8 cellular contexts compared by ENCODE assay signal in the genomic region with DNA sequence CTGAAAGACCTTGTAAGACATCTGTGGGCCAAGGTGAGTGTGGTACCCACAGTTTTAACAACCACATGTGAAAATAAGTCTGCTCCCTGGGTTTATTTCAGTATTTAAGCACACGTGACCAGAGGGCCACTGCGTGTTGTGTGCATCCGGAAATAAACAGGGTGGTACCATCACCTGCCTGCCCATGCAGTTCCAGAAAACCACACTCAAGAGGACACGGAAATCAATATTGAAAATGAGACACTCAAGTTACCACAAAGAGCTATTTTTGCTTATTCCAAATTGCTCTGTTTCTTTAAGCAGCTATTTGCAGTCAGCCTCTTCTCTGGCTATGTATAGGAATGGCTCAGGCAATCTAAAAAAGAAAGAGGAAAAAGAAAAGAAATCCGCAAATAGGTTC.
DNase-seq lines count a peak whose midpoint lies in the region; ATAC-seq and TF ChIP-seq lines count a peak whose summit lies in the region.

No MANE protein-coding gene starts in this region.

- no peaks in the 10 kb centered on the region for H3K9me3 Mint-ChIP-seq in CD8-positive, alpha-beta memory T cell
- no peaks in the 10 kb centered on the region for H3K9me3 Mint-ChIP-seq in neural progenitor cell

- DNase-seq in CD8-positive, alpha-beta memory T cell, result peak in 2 of 5 donors; percentile 10 to 60
- DNase-seq in NCI-H2227 (lab: John Stamatoyannopoulos, UW; ENCODE audit: unreplicated experiment), result peak; percentile 3
- no peak for DNase-seq in SW 1271 (lab: John Stamatoyannopoulos, UW)
- DNase-seq in GM20000 (ENCODE audit: low spot score), result no peak
- no peak for DNase-seq in neural progenitor cell (ENCODE audit: low spot score)
- no peak for DNase-seq in NCI-H187 treated with DMSO at 0.1 percent for 48 hours (lab: John Stamatoyannopoulos, UW)

- H3K4me1 Mint-ChIP-seq in CD8-positive, alpha-beta memory T cell, result peaks cover 20 to 31% (median 25%) of the 10 kb centered on the region in 3 donors
- H3K4me1 Mint-ChIP-seq in neural progenitor cell, result peaks cover 18% of the 10 kb centered on the region

- CTCF ChIA-PET in CD8-positive, alpha-beta memory T cell (lab: Charles Lee), result interaction anchor here (1.0 to 1.4 kb wide), 3 partner anchors 10 to 54 kb away, joined by 3 to 4 read pairs (median 3); no protein-coding TSS in a partner anchor

- H3K36me3 Mint-ChIP-seq in CD8-positive, alpha-beta memory T cell, result peaks cover 0 to 3% (median 0%) of the 10 kb centered on the region in 3 donors
- H3K36me3 Mint-ChIP-seq in neural progenitor cell, result no peaks in the 10 kb centered on the region

- H3K36me3 ChIP-seq in CD8-positive, alpha-beta memory T cell (ENCODE audit: insufficient read depth, low read length), result no peaks in the 10 kb centered on the region
- H3K36me3 ChIP-seq in neural progenitor cell, result no peaks in the 10 kb centered on the region

- H3K4me3 ChIP-seq in CD8-positive, alpha-beta memory T cell (ENCODE audit: low read length), result no peak overlapping the region
- H3K4me3 ChIP-seq in neural progenitor cell, result no peak overlapping the region

- peak overlapping the region; percentile 14 to 78 (median 56) for H3K4me3 Mint-ChIP-seq in CD8-positive, alpha-beta memory T cell
- no peak overlapping the region for H3K4me3 Mint-ChIP-seq in neural progenitor cell

- H3K27ac ChIP-seq in CD8-positive, alpha-beta memory T cell (ENCODE audit: low read depth, low read length), result no peak overlapping the region
- H3K27ac ChIP-seq in neural progenitor cell, result no peak overlapping the region

- POLR2A ChIA-PET in CD8-positive, alpha-beta memory T cell (lab: Charles Lee), result no interaction called here

- H3K9me3 ChIP-seq in CD8-positive, alpha-beta memory T cell (ENCODE audit: low read length), result no peaks in the 10 kb centered on the region
- no peaks in the 10 kb centered on the region for H3K9me3 ChIP-seq in neural progenitor cell (ENCODE audit: low read depth)

- H3K4me1 ChIP-seq in CD8-positive, alpha-beta memory T cell (ENCODE audit: insufficient read depth, low read length), result peaks cover 16% of the 10 kb centered on the region
- no peaks in the 10 kb centered on the region for H3K4me1 ChIP-seq in neural progenitor cell

- peak overlapping the region; percentile 30 to 84 (median 62) for H3K27ac Mint-ChIP-seq in CD8-positive, alpha-beta memory T cell
- H3K27ac Mint-ChIP-seq in neural progenitor cell, result no peak overlapping the region

- no peaks in the 10 kb centered on the region for H3F3A ChIP-seq in neural progenitor cell (ENCODE audit: low read depth)

- peaks cover 0 to 30% of the 10 kb centered on the region in 2 donors for H3K27me3 Mint-ChIP-seq in CD8-positive, alpha-beta memory T cell
- no peaks in the 10 kb centered on the region for H3K27me3 Mint-ChIP-seq in neural progenitor cell (ENCODE audit: insufficient read depth, low read depth)

- no peaks in the 10 kb centered on the region for H3K27me3 ChIP-seq in CD8-positive, alpha-beta memory T cell (ENCODE audit: insufficient read depth, low read length, poor library complexity, severe bottlenecking)
- no peaks in the 10 kb centered on the region for H3K27me3 ChIP-seq in neural progenitor cell

- no peak for TF ChIP-seq CTCF in GM20000 (IDR thresholded peaks at IDR 0.05; ENCODE audit: extremely low read depth, missing control alignments)
- no peak for TF ChIP-seq CTCF in neural progenitor cell (IDR thresholded peaks at IDR 0.05)

- no peaks in the 10 kb centered on the region for H4K20me1 ChIP-seq in neural progenitor cell (ENCODE audit: low read depth)

- no peak overlapping the region for H3K4me2 ChIP-seq in neural progenitor cell

- ATAC-seq in GM18873 (IDR thresholded peaks at IDR 0.05; ENCODE audit: low FRiP score, unreplicated experiment) (peak; percentile 80), HG02763 (IDR thresholded peaks at IDR 0.05; ENCODE audit: unreplicated experiment) (peak; percentile 82)

- no peak overlapping the region for H2AFZ ChIP-seq in neural progenitor cell (replicated peaks)

- H3K9ac ChIP-seq in neural progenitor cell, result no peak overlapping the region

- H3K79me2 ChIP-seq in neural progenitor cell (ENCODE audit: low read depth), result no peaks in the 10 kb centered on the region
